8 cellular contexts compared by ENCODE assay signal in the genomic region with DNA sequence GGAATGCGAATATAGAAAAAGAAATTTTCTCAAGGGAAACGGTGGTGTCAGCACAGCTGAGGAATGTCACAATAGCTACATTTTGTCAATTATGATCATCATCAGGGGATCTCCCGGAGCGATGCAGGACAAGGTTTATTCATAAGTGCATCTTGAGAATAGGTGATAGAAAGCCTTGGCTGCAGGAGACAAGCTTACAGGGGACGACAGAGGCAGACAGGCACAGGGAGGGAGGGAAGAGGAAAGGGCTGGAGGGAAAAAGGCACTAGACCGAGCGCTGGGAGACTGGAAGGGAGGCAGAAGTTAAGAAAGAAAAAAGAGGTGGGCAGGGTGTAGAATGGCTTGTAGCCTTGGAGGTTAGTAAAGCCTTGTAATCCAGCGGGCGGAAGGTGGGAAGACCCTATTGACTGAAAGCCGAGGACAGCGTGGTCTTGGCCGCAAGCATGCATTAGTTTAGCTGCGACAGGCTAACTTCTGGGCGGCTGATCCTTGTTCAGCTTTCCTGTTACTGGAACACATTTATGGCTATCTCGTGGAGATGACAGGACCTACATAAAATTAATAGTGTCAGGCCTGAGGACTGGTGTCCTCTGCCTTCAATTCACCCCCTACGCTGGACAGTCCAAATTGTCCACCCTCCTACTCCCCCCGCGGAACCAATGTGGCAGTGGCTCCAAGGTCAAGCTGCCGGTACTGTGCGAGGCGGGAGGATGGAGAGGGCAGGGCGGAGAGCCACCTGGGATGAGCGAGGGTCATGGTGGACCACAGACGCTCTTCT. TPM values are rescaled to one million over a fixed set of nuclear protein-coding genes. Genes with fewer than 3 reads are reported as not detected.
DNase-seq lines count a peak whose midpoint lies in the region; ATAC-seq, FAIRE-seq and TF ChIP-seq lines count a peak whose summit lies in the region.

No MANE protein-coding gene starts in this region.

- no peak for ATAC-seq in GM21528 (IDR thresholded peaks at IDR 0.05; ENCODE audit: low FRiP score, unreplicated experiment)
- ATAC-seq in HG03097 (IDR thresholded peaks at IDR 0.05; ENCODE audit: low FRiP score, unreplicated experiment), result no peak
- ATAC-seq in HG03460 (IDR thresholded peaks at IDR 0.05; ENCODE audit: unreplicated experiment), result no peak

- peak overlapping the region; percentile 16 to 86 for H3K27ac ChIP-seq in small intestine (ENCODE audit: low read depth in 1 of 2, low read length in 1 of 2)

- H3K9me3 ChIP-seq in small intestine (ENCODE audit: control insufficient read depth, low read depth), result no peaks in the 10 kb centered on the region

- H3K4me3 Mint-ChIP-seq in activated naive CD4-positive, alpha-beta T cell treated with anti-CD3 and anti-CD28 coated beads, Interleukin-2, amount 50 U/mL, for 24 hours, result peak overlapping the region; percentile 89

- no peaks in the 10 kb centered on the region for H3K4me1 ChIP-seq in small intestine (ENCODE audit: control insufficient read depth in 2 of 2, insufficient read depth in 1 of 2, low read depth in 1 of 2, low read length in 1 of 2)

- in situ Hi-C loops in astrocyte of the cerebellum (cut with HindIII; ENCODE audit: low sequenced_read_pairs), result loop anchor here (5.0 kb wide), 1 partner anchor 102 kb away; no protein-coding TSS in a partner anchor

- no peaks in the 10 kb centered on the region for H3K36me3 Mint-ChIP-seq in activated naive CD4-positive, alpha-beta T cell treated with anti-CD3 and anti-CD28 coated beads, Interleukin-2, amount 50 U/mL, for 24 hours

- H3K4me3 ChIP-seq in astrocyte of the cerebellum (ENCODE audit: low read depth, low read length) (peak overlapping the region; percentile 78), small intestine (ENCODE audit: low read depth in 1 of 2, low read length in 2 of 2) (peak overlapping the region; percentile 43 to 77)

- H3K27ac Mint-ChIP-seq in activated naive CD4-positive, alpha-beta T cell treated with anti-CD3 and anti-CD28 coated beads, Interleukin-2, amount 50 U/mL, for 24 hours, result peak overlapping the region; percentile 36

- H3K27me3 ChIP-seq in small intestine (ENCODE audit: control insufficient read depth in 2 of 2, insufficient read depth in 2 of 2, low read length in 2 of 2), result no peaks in the 10 kb centered on the region

- no peak for DNase-seq in activated naive CD4-positive, alpha-beta T cell (lab: John Stamatoyannopoulos, UW)
- DNase-seq in astrocyte of the cerebellum (ENCODE audit: low read depth) (no peak), islet precursor cell (peak; percentile 60), small intestine (peak; percentile 24)

- no peak for FAIRE-seq in small intestine (lab: Jason Lieb, UNC)

- peaks cover 21% of the 10 kb centered on the region for H3K27me3 Mint-ChIP-seq in activated naive CD4-positive, alpha-beta T cell treated with anti-CD3 and anti-CD28 coated beads, Interleukin-2, amount 50 U/mL, for 24 hours

- no peak for TF ChIP-seq CTCF in astrocyte of the cerebellum (IDR thresholded peaks at IDR 0.05; ENCODE audit: low read depth, low read length, missing control alignments)

- peaks cover 28% of the 10 kb centered on the region for H3K4me1 Mint-ChIP-seq in activated naive CD4-positive, alpha-beta T cell treated with anti-CD3 and anti-CD28 coated beads, Interleukin-2, amount 50 U/mL, for 24 hours

- H3K36me3 ChIP-seq in small intestine (ENCODE audit: control insufficient read depth in 2 of 2, insufficient read depth in 2 of 2, low read length in 2 of 2), result no peaks in the 10 kb centered on the region

- WGBS in small intestine, 3 donors, result 3 to 12% (median 8%) methylated on average over 24 of the region's 24 CpGs

- no peaks in the 10 kb centered on the region for H3K9me3 Mint-ChIP-seq in activated naive CD4-positive, alpha-beta T cell treated with anti-CD3 and anti-CD28 coated beads, Interleukin-2, amount 50 U/mL, for 24 hours

RNA-seq across cellular contexts. Expression of a gene that starts 1.5 kb away (rescaled TPM):
- 10 to 100 TPM in 1 of 3 donors, 1 to 10 TPM in 2; 5.9 to 23.4 (median 6.5) TPM for polyA plus RNA-seq in small intestine

Comparison
In these comparisons a context has a peak if more than half of its experiments do, and no peak if none do; other contexts are left out.
1. DNase-seq: peak in islet precursor cell (single experiment) and small intestine (single experiment); none in activated naive CD4-positive, alpha-beta T cell (0 of 4) and astrocyte of the cerebellum (single experiment).